In genomic region chr11:112975493-112975892, GRCh38 we compare ENCODE assay signal across 20 cellular contexts. TPM values are rescaled to one million over a fixed set of nuclear protein-coding genes. Genes with fewer than 3 reads are reported as not detected.
"Had no signal": no experiment of that assay in that cellular context is flagged by ENCODE, and none has a peak within 500 bp of the region (broad histone marks: within the 10 kb centered on the region; RNA-seq: fewer than 3 reads in every experiment).

No MANE protein-coding gene starts in this region.

- ATAC-seq: foreskin keratinocyte; gastroesophageal sphincter; heart left ventricle; left cardiac atrium; left lung; left ventricle myocardium superior; lower lobe of right lung; mucosa of descending colon; naive thymus-derived CD8-positive, alpha-beta T cell had no signal

- H3K27ac Mint-ChIP-seq: mesothelial cell of epicardium; naive B cell; naive thymus-derived CD8-positive, alpha-beta T cell had no signal

- H3K4me3 Mint-ChIP-seq: mesothelial cell of epicardium; naive B cell; naive thymus-derived CD8-positive, alpha-beta T cell had no signal

- H3K4me3 ChIP-seq: coronary artery, dorsolateral prefrontal cortex, esophagus muscularis mucosa, gastroesophageal sphincter, heart left ventricle, left lung, lower lobe of right lung, mucosa of descending colon had no signal

- H3K36me3 ChIP-seq: esophagus muscularis mucosa, gastroesophageal sphincter, heart left ventricle, left lung, lower lobe of right lung had no signal

- H3K27ac ChIP-seq: coronary artery, esophagus muscularis mucosa, foreskin keratinocyte, gastroesophageal sphincter, heart left ventricle, left lung, lower lobe of right lung had no signal

- H3K9me3 Mint-ChIP-seq: mesothelial cell of epicardium had no signal

- DNase-seq: dermis blood vessel endothelial cell; dorsolateral prefrontal cortex; effector CD4-positive, alpha-beta T cell; effector memory CD4-positive, alpha-beta T cell; foreskin keratinocyte; heart left ventricle; hippocampal formation; left cardiac atrium; left lung; left ventricle myocardium superior; lower lobe of right lung; mesenchymal stem cell; mucosa of descending colon; naive B cell; naive thymus-derived CD8-positive, alpha-beta T cell had no signal

- H3K36me3 Mint-ChIP-seq: mesothelial cell of epicardium; naive B cell; naive thymus-derived CD8-positive, alpha-beta T cell had no signal

- H3K9me3 ChIP-seq: esophagus muscularis mucosa, gastroesophageal sphincter, heart left ventricle, left lung, lower lobe of right lung, mucosa of descending colon had no signal

- H3K4me1 ChIP-seq: foreskin keratinocyte, lower lobe of right lung had no signal

- H3K4me1 Mint-ChIP-seq: naive B cell; naive thymus-derived CD8-positive, alpha-beta T cell had no signal

RNA-seq across cellular contexts. Expression of gene NCAM1, which starts 14.3 kb away (rescaled TPM):
- total RNA-seq: endothelial cell of umbilical vein had no signal
